Comparison of ENCODE assay signal across 1 cellular context in genomic region chr3:160184655-160185054, GRCh38.
TF ChIP-seq lines count a peak whose summit lies in the region.

No MANE protein-coding gene starts in this region.

TF ChIP-seq in SK-N-SH, 30 proteins besides CTCF, POLR2A, EP300 and RAD21 (continued from another document):
- TF ChIP-seq YY1 (IDR thresholded peaks at IDR 0.05; ENCODE audit: low read depth) (no peak), FOXJ3 (CRISPR knock-in tag; IDR thresholded peaks at IDR 0.05) (no peak), NRF1 (IDR thresholded peaks at IDR 0.05; ENCODE audit: low read depth, low read length) (no peak), ELF1 (IDR thresholded peaks at IDR 0.05) (no peak), TEAD4 (IDR thresholded peaks at IDR 0.05; ENCODE audit: borderline replicate concordance, insufficient read depth) (no peak), CHD2 (IDR thresholded peaks at IDR 0.05; ENCODE audit: low read length, partially characterized antibody) (no peak)
